Comparison of ENCODE assay signal across 8 cellular contexts in genomic region chr7:20331231-20331880, GRCh38. TPM values are rescaled to one million over a fixed set of nuclear protein-coding genes. Genes with fewer than 3 reads are reported as not detected.
DNase-seq lines count a peak whose midpoint lies in the region; ATAC-seq and TF ChIP-seq lines count a peak whose summit lies in the region.

No MANE protein-coding gene starts in this region.

- TF ChIP-seq CTCF in type B pancreatic cell (conservative IDR thresholded peaks at IDR 0.05), result peak; percentile 20

- peaks cover 6% of the 10 kb centered on the region for H3K27me3 Mint-ChIP-seq in type B pancreatic cell

- H3K9me3 ChIP-seq in HUES48 (ENCODE audit: control insufficient read depth, insufficient read depth, low read length), result no peaks in the 10 kb centered on the region
- no peaks in the 10 kb centered on the region for H3K9me3 ChIP-seq in muscle layer of duodenum (ENCODE audit: control insufficient read depth in 1 of 2, low read length in 2 of 2)

- peak overlapping the region; percentile 97 for H3K4me3 Mint-ChIP-seq in type B pancreatic cell

- peaks cover 7% of the 10 kb centered on the region for H3K36me3 Mint-ChIP-seq in type B pancreatic cell

- H3K27ac Mint-ChIP-seq in type B pancreatic cell, result peak overlapping the region; percentile 96

- ATAC-seq in GM21515 (IDR thresholded peaks at IDR 0.05; ENCODE audit: unreplicated experiment), result peak; percentile 24
- ATAC-seq in esophagus mucosa, result peak; percentile 20

- H3K27ac ChIP-seq in HUES48 (ENCODE audit: low read depth, low read length) (peak overlapping the region; percentile 99), muscle layer of duodenum (ENCODE audit: low read length) (peak overlapping the region; percentile 81)

- H3K36me3 ChIP-seq in HUES48 (ENCODE audit: control insufficient read depth, insufficient read depth, low read length), result no peaks in the 10 kb centered on the region
- no peaks in the 10 kb centered on the region for H3K36me3 ChIP-seq in muscle layer of duodenum (ENCODE audit: control insufficient read depth in 1 of 2, insufficient read depth in 2 of 2, low read length in 2 of 2)

- H3K4me1 ChIP-seq in HUES48 (ENCODE audit: control insufficient read depth, insufficient read depth, low read length) (peaks cover 11% of the 10 kb centered on the region), muscle layer of duodenum (ENCODE audit: control insufficient read depth in 1 of 2, insufficient read depth in 2 of 2, low read length in 2 of 2) (peaks cover 0 to 3% of the 10 kb centered on the region in 2 donors)

- H3K27me3 ChIP-seq in HUES48 (ENCODE audit: control insufficient read depth, insufficient read depth, low read length), result peaks cover 16% of the 10 kb centered on the region
- no peaks in the 10 kb centered on the region for H3K27me3 ChIP-seq in muscle layer of duodenum (ENCODE audit: low read depth, low read length)

- H3K9ac ChIP-seq in HUES48 (ENCODE audit: low read depth, low read length), result peak overlapping the region; percentile 87

- no peaks in the 10 kb centered on the region for H3K9me3 Mint-ChIP-seq in type B pancreatic cell

- H3K4me3 ChIP-seq in GM08714 (ENCODE audit: low read length), result peak overlapping the region; percentile 85
- H3K4me3 ChIP-seq in HUES48 (ENCODE audit: low read depth, low read length), result peak overlapping the region; percentile 93
- H3K4me3 ChIP-seq in muscle layer of duodenum (ENCODE audit: low read depth in 1 of 2, low read length in 2 of 2), result peak overlapping the region; percentile 81 to 90

- peak; percentile 36 for DNase-seq in activated CD4-positive, CD25-positive, alpha-beta regulatory T cell treated with anti-CD3 and anti-CD28 coated beads, Interleukin-2, amount 50 U/mL, for 72 hours
- peak; percentile 77 for DNase-seq in type B pancreatic cell (ENCODE audit: extremely low spot score, unreplicated experiment)
- DNase-seq in cortex of kidney (lab: John Stamatoyannopoulos, UW), result no peak

- peaks cover 29% of the 10 kb centered on the region for H3K4me1 Mint-ChIP-seq in type B pancreatic cell (ENCODE audit: unreplicated experiment)

RNA-seq across cellular contexts. Expression of gene ITGB8, which starts 0.7 kb away (rescaled TPM):
- total RNA-seq in esophagus mucosa, result 16.3 TPM
- total RNA-seq in type B pancreatic cell (ENCODE audit: low replicate concordance), result 15.6 and 23.3 TPM in 2 replicates
